1 cellular context compared by ENCODE assay signal in the genomic region with DNA sequence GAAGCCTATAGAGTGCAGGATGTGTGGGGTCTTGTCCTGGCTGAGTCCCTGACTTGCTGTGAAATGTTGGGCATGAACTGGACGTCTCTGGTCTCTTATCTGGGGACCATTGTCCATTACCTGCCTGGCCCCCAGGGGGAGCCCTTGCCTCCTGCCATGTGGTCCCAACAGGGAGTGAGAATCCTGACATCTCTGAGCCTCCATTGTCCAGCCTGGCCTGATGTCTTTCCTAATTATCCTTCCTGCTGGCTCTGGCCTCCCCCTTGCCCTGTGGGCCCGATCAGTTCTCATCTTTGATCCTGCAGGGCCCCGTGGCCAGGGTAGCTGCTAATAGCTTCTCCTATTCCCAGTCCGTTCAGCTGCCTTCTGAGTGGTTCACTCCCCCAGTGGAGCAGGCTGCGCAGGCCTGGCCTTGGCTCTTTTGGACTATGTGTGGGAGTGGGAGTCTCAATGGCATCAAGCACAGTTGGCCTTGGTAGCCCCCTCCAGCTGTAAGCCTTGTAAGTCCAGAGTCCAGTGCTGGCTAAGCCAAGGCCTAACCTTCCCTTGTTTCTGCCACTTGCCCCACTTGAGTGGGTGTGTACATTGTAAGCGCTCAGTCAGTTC.
TF ChIP-seq lines count a peak whose summit lies in the region.

No MANE protein-coding gene starts in this region.

TF ChIP-seq in HepG2, 621 proteins besides CTCF, POLR2A, EP300 and RAD21 (continued from another document and continues in another):
- TF ChIP-seq, protein P1, sequence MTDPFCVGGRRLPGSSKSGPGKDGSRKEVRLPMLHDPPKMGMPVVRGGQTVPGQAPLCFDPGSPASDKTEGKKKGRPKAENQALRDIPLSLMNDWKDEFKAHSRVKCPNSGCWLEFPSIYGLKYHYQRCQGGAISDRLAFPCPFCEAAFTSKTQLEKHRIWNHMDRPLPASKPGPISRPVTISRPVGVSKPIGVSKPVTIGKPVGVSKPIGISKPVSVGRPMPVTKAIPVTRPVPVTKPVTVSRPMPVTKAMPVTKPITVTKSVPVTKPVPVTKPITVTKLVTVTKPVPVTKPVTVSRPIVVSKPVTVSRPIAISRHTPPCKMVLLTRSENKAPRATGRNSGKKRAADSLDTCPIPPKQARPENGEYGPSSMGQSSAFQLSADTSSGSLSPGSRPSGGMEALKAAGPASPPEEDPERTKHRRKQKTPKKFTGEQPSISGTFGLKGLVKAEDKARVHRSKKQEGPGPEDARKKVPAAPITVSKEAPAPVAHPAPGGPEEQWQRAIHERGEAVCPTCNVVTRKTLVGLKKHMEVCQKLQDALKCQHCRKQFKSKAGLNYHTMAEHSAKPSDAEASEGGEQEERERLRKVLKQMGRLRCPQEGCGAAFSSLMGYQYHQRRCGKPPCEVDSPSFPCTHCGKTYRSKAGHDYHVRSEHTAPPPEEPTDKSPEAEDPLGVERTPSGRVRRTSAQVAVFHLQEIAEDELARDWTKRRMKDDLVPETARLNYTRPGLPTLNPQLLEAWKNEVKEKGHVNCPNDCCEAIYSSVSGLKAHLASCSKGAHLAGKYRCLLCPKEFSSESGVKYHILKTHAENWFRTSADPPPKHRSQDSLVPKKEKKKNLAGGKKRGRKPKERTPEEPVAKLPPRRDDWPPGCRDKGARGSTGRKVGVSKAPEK (CRISPR knock-in tag; IDR thresholded peaks at IDR 0.05; ENCODE audit: borderline replicate concordance), result no peak
- TF ChIP-seq RARA (CRISPR knock-in tag; IDR thresholded peaks at IDR 0.05), result 0 out of 2 replicates have a peak, but pooled peaks have one; percentile 20
- TF ChIP-seq ZNF263 (CRISPR knock-in tag; IDR thresholded peaks at IDR 0.05), result no peak
- TF ChIP-seq, protein P2, sequence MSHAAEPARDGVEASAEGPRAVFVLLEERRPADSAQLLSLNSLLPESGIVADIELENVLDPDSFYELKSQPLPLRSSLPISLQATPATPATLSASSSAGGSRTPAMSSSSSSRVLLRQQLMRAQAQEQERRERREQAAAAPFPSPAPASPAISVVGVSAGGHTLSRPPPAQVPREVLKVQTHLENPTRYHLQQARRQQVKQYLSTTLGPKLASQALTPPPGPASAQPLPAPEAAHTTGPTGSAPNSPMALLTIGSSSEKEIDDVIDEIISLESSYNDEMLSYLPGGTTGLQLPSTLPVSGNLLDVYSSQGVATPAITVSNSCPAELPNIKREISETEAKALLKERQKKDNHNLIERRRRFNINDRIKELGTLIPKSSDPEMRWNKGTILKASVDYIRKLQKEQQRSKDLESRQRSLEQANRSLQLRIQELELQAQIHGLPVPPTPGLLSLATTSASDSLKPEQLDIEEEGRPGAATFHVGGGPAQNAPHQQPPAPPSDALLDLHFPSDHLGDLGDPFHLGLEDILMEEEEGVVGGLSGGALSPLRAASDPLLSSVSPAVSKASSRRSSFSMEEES (CRISPR knock-in tag; IDR thresholded peaks at IDR 0.05), result 0 out of 2 replicates have a peak, but pooled peaks have one; percentile 27
- 0 out of 2 replicates have a peak, but pooled peaks have one; percentile 47 for TF ChIP-seq FOXC1 (CRISPR knock-in tag; IDR thresholded peaks at IDR 0.05; ENCODE audit: borderline replicate concordance)
- TF ChIP-seq ZNF776 (CRISPR knock-in tag; IDR thresholded peaks at IDR 0.05), result no peak
- TF ChIP-seq, protein P3, sequence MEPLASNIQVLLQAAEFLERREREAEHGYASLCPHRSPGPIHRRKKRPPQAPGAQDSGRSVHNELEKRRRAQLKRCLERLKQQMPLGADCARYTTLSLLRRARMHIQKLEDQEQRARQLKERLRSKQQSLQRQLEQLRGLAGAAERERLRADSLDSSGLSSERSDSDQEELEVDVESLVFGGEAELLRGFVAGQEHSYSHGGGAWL (CRISPR knock-in tag; IDR thresholded peaks at IDR 0.05), result no peak
- TF ChIP-seq AHR (CRISPR knock-in tag; IDR thresholded peaks at IDR 0.05), result 0 out of 2 replicates have a peak, but pooled peaks have one; percentile 61
- TF ChIP-seq ZNF460 (CRISPR knock-in tag; IDR thresholded peaks at IDR 0.05; ENCODE audit: borderline replicate concordance), result no peak
- TF ChIP-seq, protein P4, sequence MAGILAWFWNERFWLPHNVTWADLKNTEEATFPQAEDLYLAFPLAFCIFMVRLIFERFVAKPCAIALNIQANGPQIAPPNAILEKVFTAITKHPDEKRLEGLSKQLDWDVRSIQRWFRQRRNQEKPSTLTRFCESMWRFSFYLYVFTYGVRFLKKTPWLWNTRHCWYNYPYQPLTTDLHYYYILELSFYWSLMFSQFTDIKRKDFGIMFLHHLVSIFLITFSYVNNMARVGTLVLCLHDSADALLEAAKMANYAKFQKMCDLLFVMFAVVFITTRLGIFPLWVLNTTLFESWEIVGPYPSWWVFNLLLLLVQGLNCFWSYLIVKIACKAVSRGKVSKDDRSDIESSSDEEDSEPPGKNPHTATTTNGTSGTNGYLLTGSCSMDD (CRISPR knock-in tag; IDR thresholded peaks at IDR 0.05), result no peak
- TF ChIP-seq ZNF660 (CRISPR knock-in tag; IDR thresholded peaks at IDR 0.05; ENCODE audit: borderline replicate concordance, low read depth), result no peak
- TF ChIP-seq ETV5 (CRISPR knock-in tag; IDR thresholded peaks at IDR 0.05; ENCODE audit: borderline replicate concordance), result no peak
- TF ChIP-seq ZKSCAN8 (CRISPR knock-in tag; IDR thresholded peaks at IDR 0.05; ENCODE audit: borderline replicate concordance), result no peak
- TF ChIP-seq, protein P5, sequence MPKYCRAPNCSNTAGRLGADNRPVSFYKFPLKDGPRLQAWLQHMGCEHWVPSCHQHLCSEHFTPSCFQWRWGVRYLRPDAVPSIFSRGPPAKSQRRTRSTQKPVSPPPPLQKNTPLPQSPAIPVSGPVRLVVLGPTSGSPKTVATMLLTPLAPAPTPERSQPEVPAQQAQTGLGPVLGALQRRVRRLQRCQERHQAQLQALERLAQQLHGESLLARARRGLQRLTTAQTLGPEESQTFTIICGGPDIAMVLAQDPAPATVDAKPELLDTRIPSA (CRISPR knock-in tag; IDR thresholded peaks at IDR 0.05; ENCODE audit: borderline replicate concordance), result no peak
- TF ChIP-seq ZKSCAN1 (IDR thresholded peaks at IDR 0.05; ENCODE audit: low read length), result no peak
- no peak for TF ChIP-seq ZNF101 (CRISPR knock-in tag; IDR thresholded peaks at IDR 0.05; ENCODE audit: borderline replicate concordance, low read depth)
- no peak for TF ChIP-seq ZNF850 (CRISPR knock-in tag; conservative IDR thresholded peaks at IDR 0.05)
- TF ChIP-seq TSC22D2 (CRISPR knock-in tag; IDR thresholded peaks at IDR 0.05; ENCODE audit: borderline replicate concordance), result 0 out of 2 replicates have a peak, but pooled peaks have one; percentile 33
- no peak for TF ChIP-seq ZFP36L1 (CRISPR knock-in tag; IDR thresholded peaks at IDR 0.05)
- TF ChIP-seq, protein P6, sequence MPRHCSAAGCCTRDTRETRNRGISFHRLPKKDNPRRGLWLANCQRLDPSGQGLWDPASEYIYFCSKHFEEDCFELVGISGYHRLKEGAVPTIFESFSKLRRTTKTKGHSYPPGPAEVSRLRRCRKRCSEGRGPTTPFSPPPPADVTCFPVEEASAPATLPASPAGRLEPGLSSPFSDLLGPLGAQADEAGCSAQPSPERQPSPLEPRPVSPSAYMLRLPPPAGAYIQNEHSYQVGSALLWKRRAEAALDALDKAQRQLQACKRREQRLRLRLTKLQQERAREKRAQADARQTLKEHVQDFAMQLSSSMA (CRISPR knock-in tag; IDR thresholded peaks at IDR 0.05), result no peak
- TF ChIP-seq, protein P7, sequence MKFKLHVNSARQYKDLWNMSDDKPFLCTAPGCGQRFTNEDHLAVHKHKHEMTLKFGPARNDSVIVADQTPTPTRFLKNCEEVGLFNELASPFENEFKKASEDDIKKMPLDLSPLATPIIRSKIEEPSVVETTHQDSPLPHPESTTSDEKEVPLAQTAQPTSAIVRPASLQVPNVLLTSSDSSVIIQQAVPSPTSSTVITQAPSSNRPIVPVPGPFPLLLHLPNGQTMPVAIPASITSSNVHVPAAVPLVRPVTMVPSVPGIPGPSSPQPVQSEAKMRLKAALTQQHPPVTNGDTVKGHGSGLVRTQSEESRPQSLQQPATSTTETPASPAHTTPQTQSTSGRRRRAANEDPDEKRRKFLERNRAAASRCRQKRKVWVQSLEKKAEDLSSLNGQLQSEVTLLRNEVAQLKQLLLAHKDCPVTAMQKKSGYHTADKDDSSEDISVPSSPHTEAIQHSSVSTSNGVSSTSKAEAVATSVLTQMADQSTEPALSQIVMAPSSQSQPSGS (CRISPR knock-in tag; IDR thresholded peaks at IDR 0.05), result 0 out of 2 replicates have a peak, but pooled peaks have one; percentile 45
- TF ChIP-seq, protein P8, sequence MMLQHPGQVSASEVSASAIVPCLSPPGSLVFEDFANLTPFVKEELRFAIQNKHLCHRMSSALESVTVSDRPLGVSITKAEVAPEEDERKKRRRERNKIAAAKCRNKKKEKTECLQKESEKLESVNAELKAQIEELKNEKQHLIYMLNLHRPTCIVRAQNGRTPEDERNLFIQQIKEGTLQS (CRISPR knock-in tag; IDR thresholded peaks at IDR 0.05), result 0 out of 2 replicates have a peak, but pooled peaks have one; percentile 14
- TF ChIP-seq NFRKB (IDR thresholded peaks at IDR 0.05), result no peak
- peak; percentile 64; the same call in 1 of the 2 replicates for TF ChIP-seq NFKB2 (CRISPR knock-in tag; IDR thresholded peaks at IDR 0.05; ENCODE audit: borderline replicate concordance)
- no peak for TF ChIP-seq ARNT2 (CRISPR knock-in tag; IDR thresholded peaks at IDR 0.05; ENCODE audit: low read depth)
- TF ChIP-seq, protein P9, sequence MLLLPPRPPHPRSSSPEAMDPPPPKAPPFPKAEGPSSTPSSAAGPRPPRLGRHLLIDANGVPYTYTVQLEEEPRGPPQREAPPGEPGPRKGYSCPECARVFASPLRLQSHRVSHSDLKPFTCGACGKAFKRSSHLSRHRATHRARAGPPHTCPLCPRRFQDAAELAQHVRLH (CRISPR knock-in tag; IDR thresholded peaks at IDR 0.05; ENCODE audit: borderline replicate concordance, low read depth), result peak; percentile 62; the same call in 1 of the 2 replicates
- TF ChIP-seq ZSCAN9 (CRISPR knock-in tag; IDR thresholded peaks at IDR 0.05; ENCODE audit: borderline replicate concordance), result peak; percentile 74; the same call in 1 of the 2 replicates
- TF ChIP-seq MIER3 (CRISPR knock-in tag; IDR thresholded peaks at IDR 0.05; ENCODE audit: borderline replicate concordance), result no peak
- no peak for TF ChIP-seq KLF13 (CRISPR knock-in tag; IDR thresholded peaks at IDR 0.05)
- no peak for TF ChIP-seq ZNF451 (CRISPR knock-in tag; IDR thresholded peaks at IDR 0.05)
- TF ChIP-seq, protein P10, sequence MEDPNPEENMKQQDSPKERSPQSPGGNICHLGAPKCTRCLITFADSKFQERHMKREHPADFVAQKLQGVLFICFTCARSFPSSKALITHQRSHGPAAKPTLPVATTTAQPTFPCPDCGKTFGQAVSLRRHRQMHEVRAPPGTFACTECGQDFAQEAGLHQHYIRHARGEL (CRISPR knock-in tag; IDR thresholded peaks at IDR 0.05), result no peak
- TF ChIP-seq ZBTB21 (CRISPR knock-in tag; IDR thresholded peaks at IDR 0.05), result no peak
- TF ChIP-seq ATRX (CRISPR knock-in tag; IDR thresholded peaks at IDR 0.05; ENCODE audit: borderline replicate concordance), result no peak
- TF ChIP-seq, protein P11, sequence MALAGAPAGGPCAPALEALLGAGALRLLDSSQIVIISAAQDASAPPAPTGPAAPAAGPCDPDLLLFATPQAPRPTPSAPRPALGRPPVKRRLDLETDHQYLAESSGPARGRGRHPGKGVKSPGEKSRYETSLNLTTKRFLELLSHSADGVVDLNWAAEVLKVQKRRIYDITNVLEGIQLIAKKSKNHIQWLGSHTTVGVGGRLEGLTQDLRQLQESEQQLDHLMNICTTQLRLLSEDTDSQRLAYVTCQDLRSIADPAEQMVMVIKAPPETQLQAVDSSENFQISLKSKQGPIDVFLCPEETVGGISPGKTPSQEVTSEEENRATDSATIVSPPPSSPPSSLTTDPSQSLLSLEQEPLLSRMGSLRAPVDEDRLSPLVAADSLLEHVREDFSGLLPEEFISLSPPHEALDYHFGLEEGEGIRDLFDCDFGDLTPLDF (CRISPR knock-in tag; IDR thresholded peaks at IDR 0.05), result no peak
- TF ChIP-seq, protein P12, sequence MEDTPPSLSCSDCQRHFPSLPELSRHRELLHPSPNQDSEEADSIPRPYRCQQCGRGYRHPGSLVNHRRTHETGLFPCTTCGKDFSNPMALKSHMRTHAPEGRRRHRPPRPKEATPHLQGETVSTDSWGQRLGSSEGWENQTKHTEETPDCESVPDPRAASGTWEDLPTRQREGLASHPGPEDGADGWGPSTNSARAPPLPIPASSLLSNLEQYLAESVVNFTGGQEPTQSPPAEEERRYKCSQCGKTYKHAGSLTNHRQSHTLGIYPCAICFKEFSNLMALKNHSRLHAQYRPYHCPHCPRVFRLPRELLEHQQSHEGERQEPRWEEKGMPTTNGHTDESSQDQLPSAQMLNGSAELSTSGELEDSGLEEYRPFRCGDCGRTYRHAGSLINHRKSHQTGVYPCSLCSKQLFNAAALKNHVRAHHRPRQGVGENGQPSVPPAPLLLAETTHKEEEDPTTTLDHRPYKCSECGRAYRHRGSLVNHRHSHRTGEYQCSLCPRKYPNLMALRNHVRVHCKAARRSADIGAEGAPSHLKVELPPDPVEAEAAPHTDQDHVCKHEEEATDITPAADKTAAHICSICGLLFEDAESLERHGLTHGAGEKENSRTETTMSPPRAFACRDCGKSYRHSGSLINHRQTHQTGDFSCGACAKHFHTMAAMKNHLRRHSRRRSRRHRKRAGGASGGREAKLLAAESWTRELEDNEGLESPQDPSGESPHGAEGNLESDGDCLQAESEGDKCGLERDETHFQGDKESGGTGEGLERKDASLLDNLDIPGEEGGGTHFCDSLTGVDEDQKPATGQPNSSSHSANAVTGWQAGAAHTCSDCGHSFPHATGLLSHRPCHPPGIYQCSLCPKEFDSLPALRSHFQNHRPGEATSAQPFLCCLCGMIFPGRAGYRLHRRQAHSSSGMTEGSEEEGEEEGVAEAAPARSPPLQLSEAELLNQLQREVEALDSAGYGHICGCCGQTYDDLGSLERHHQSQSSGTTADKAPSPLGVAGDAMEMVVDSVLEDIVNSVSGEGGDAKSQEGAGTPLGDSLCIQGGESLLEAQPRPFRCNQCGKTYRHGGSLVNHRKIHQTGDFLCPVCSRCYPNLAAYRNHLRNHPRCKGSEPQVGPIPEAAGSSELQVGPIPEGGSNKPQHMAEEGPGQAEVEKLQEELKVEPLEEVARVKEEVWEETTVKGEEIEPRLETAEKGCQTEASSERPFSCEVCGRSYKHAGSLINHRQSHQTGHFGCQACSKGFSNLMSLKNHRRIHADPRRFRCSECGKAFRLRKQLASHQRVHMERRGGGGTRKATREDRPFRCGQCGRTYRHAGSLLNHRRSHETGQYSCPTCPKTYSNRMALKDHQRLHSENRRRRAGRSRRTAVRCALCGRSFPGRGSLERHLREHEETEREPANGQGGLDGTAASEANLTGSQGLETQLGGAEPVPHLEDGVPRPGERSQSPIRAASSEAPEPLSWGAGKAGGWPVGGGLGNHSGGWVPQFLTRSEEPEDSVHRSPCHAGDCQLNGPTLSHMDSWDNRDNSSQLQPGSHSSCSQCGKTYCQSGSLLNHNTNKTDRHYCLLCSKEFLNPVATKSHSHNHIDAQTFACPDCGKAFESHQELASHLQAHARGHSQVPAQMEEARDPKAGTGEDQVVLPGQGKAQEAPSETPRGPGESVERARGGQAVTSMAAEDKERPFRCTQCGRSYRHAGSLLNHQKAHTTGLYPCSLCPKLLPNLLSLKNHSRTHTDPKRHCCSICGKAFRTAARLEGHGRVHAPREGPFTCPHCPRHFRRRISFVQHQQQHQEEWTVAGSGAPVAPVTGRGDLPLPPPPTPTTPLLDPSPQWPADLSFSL (CRISPR knock-in tag; IDR thresholded peaks at IDR 0.05), result no peak
- no peak for TF ChIP-seq CHCHD3 (CRISPR knock-in tag; IDR thresholded peaks at IDR 0.05)
- TF ChIP-seq SMARCC2 (IDR thresholded peaks at IDR 0.05), result no peak
